In the genomic region with DNA sequence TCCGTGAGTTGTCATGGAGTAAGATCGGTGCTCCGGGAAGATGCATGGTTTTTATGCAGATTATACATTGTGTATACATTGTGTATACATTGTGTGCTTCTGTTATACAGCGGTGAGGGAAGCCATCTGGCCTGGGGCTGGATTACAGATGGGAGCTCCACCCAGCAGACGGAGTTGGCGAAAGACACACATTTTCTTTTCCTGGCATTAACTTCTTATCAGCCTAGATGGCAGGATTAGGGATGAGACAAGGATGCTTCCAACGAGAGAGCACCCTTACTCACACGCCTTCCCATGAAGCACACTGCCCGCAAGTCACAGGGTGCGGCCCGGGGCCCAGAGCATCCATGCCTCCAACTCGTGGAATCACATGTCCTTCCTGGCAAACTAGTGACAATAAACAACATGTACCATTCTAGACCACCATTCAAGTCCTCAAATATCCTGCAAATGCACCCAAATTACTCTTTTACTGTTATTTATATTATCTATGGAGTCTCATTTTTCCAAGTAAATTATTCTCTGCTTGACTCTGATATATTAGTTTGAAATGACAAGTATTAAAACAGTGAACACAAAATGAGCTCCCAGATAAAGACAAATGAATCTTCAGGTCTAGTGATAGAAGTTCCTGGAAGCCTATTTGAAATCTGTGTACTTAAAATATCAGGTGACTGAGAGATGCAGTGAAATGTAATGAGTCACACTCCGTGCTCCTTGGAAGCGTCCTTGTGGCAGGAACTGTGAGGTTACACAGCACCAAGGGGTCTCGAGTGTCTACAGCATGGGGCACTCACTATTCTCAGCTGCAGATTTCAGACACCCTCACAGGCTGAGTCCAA, we compare ENCODE assay signal across 32 cellular contexts. TPM values are rescaled to one million over a fixed set of nuclear protein-coding genes. Genes with fewer than 3 reads are reported as not detected.
DNase-seq lines count a peak whose midpoint lies in the region; ATAC-seq, FAIRE-seq and TF ChIP-seq lines count a peak whose summit lies in the region.
"Had no signal": no experiment of that assay in that cellular context is flagged by ENCODE, and none has a peak within 500 bp of the region (broad histone marks: within the 10 kb centered on the region; RNA-seq: fewer than 3 reads in every experiment).

No MANE protein-coding gene starts in this region.

- H3K79me2 ChIP-seq in mammary epithelial cell (ENCODE audit: insufficient read depth, low read length), result no peaks in the 10 kb centered on the region

- no peak overlapping the region for H3K27ac ChIP-seq in mammary epithelial cell (ENCODE audit: insufficient read depth, low read depth, low read length)
- H3K27ac ChIP-seq in RWPE2 (ENCODE audit: poor library complexity, severe bottlenecking), result no peak overlapping the region
- H3K27ac ChIP-seq: BLaER1 treated with 17β-estradiol and CSF1 and Interleukin-3, amounts not matched to agents 10 nM and 100 nM; breast epithelium; coronary artery; SJSA1; tibial nerve had no signal

- peak; percentile 5 for DNase-seq in MCF 10A (ENCODE audit: unreplicated experiment)
- no peak for DNase-seq in mammary epithelial cell
- no peak for DNase-seq in RWPE2 (ENCODE audit: low spot score)
- DNase-seq in left kidney (ENCODE audit: low read depth, low spot score), result peak; percentile 50
- DNase-seq in urothelium cell line (ENCODE audit: low spot score), result peak; percentile 26
- no peak for DNase-seq in activated effector memory CD4-positive, alpha-beta T cell treated with Interleukin-2 at 50 U/mL for 16 hours
- DNase-seq in frontal cortex (ENCODE audit: low spot score in 2 of 2), result no peak
- DNase-seq: activated CD4-positive, alpha-beta memory T cell treated with anti-CD3 and anti-CD28 coated beads, Interleukin-2, amount 10 ng/mL, durations not matched to agents 7 days and 5 days; amygdala; effector memory CD4-positive, alpha-beta T cell; Kasumi-1; kidney glomerular epithelial cell; naive B cell; NCI-H1048; NCI-H187; NCI-H526; occipital lobe; small intestine; stimulated activated CD4-positive, alpha-beta T cell treated with anti-CD3 and anti-CD28 coated beads, Interleukin-1b, Interleukin-23, amount 100 ng/mL, for 48 hours; T-helper 1 cell had no signal

- dilution Hi-C loops in mammary epithelial cell (cut with HindIII; ENCODE audit: low sequenced_read_pairs), result no loop called here

- H3K9me3 ChIP-seq in mammary epithelial cell (replicated peaks; ENCODE audit: insufficient read depth, low read length) (peaks cover 2% of the 10 kb centered on the region), RWPE2 (ENCODE audit: severe bottlenecking) (no peaks in the 10 kb centered on the region)
- H3K9me3 ChIP-seq: BLaER1 treated with 17β-estradiol and CSF1 and Interleukin-3, amounts not matched to agents 10 nM and 100 nM; breast epithelium; SJSA1; tibial nerve had no signal

- H3K9ac ChIP-seq in mammary epithelial cell (ENCODE audit: insufficient read depth, low read length), result no peak overlapping the region
- H3K9ac ChIP-seq: BLaER1 treated with 17β-estradiol and CSF1 and Interleukin-3, amounts not matched to agents 10 nM and 100 nM had no signal

- no peaks in the 10 kb centered on the region for H4K20me1 ChIP-seq in mammary epithelial cell (ENCODE audit: insufficient read depth, low read length)
- H4K20me1 ChIP-seq: BLaER1 treated with 17β-estradiol and CSF1 and Interleukin-3, amounts not matched to agents 10 nM and 100 nM had no signal

- H3K36me3 ChIP-seq in mammary epithelial cell (ENCODE audit: insufficient read depth, low read length) (no peaks in the 10 kb centered on the region), RWPE2 (ENCODE audit: low read depth) (no peaks in the 10 kb centered on the region)
- H3K36me3 ChIP-seq: BLaER1 treated with 17β-estradiol and CSF1 and Interleukin-3, amounts not matched to agents 10 nM and 100 nM; breast epithelium; SJSA1; tibial nerve had no signal

- BruUV-seq in MCF 10A (replicated peaks; lab: Mats Ljungman, UMichigan) (no TSS peak), mammary epithelial cell (replicated peaks; lab: Mats Ljungman, UMichigan) (no TSS peak)

- H3K9me3 Mint-ChIP-seq in MCF 10A (ENCODE audit: unreplicated experiment), result no peaks in the 10 kb centered on the region
- H3K9me3 Mint-ChIP-seq: activated CD4-positive, alpha-beta memory T cell treated with anti-CD3 and anti-CD28 coated beads, Interleukin-2, amount 10 ng/mL, durations not matched to agents 7 days and 5 days; activated naive CD4-positive, alpha-beta T cell treated with anti-CD3 and anti-CD28 coated beads, Interleukin-2, amount 50 U/mL, for 24 hours; activated T-helper 17 cell treated with anti-CD3 and anti-CD28 coated beads, Interleukin-2, amount 50 U/mL, for 72 hours; memory B cell; naive B cell had no signal

- H3K27me3 ChIP-seq in mammary epithelial cell (ENCODE audit: insufficient read depth, low read length) (no peaks in the 10 kb centered on the region), RWPE2 (ENCODE audit: insufficient read depth, poor library complexity, severe bottlenecking) (no peaks in the 10 kb centered on the region)
- H3K27me3 ChIP-seq: BLaER1 treated with 17β-estradiol and CSF1 and Interleukin-3, amounts not matched to agents 10 nM and 100 nM had no signal

- ATAC-seq in RWPE2 (ENCODE audit: low read depth) (peak; percentile 24; the same call in 2 of the 3 replicates), HG02938 (IDR thresholded peaks at IDR 0.05; ENCODE audit: unreplicated experiment) (no peak)
- ATAC-seq: activated T-helper 17 cell treated with anti-CD3 and anti-CD28 coated beads, Interleukin-2, amount 50 U/mL, for 72 hours; HepG2 had no signal

- H2AFZ ChIP-seq in mammary epithelial cell (ENCODE audit: low read depth, low read length), result no peak overlapping the region

- CTCF ChIA-PET in MCF 10A (lab: Yijun Ruan, JAX) (interaction anchor here (0.6 to 1.6 kb wide), 4 partner anchors 11 to 1680 kb away, joined by 3 to 10 read pairs (median 4); no protein-coding TSS in a partner anchor), mammary epithelial cell (lab: Charles Lee; ENCODE audit: low non-redundant PET) (interaction anchor here (0.6 kb wide), 1 partner anchor 152 kb away, joined by 5 read pairs; no protein-coding TSS in a partner anchor)

- WGBS in mammary epithelial cell (ENCODE audit: low coverage, missing lambda C conversion rate), result 53% methylated on average over 14 of the region's 15 CpGs

- intact Hi-C loops in MCF 10A (cut with micrococcal nuclease), result loop anchor here (10.0 kb wide), 1 partner anchor 1616 kb away; no protein-coding TSS in a partner anchor
- intact Hi-C loops in mammary epithelial cell (cut with micrococcal nuclease), result no loop called here

- H3K4me1 ChIP-seq in mammary epithelial cell (ENCODE audit: insufficient read depth, low read length) (peaks cover 11% of the 10 kb centered on the region), RWPE2 (ENCODE audit: insufficient read depth, poor library complexity, severe bottlenecking) (no peaks in the 10 kb centered on the region)
- H3K4me1 ChIP-seq: breast epithelium, Caco-2, SJSA1 had no signal

- peaks cover 20% of the 10 kb centered on the region for H3K27me3 Mint-ChIP-seq in MCF 10A (ENCODE audit: insufficient read depth, unreplicated experiment)
- H3K27me3 Mint-ChIP-seq: activated CD4-positive, alpha-beta memory T cell treated with anti-CD3 and anti-CD28 coated beads, Interleukin-2, amount 10 ng/mL, durations not matched to agents 7 days and 5 days had no signal

- H3K27ac Mint-ChIP-seq in MCF 10A (ENCODE audit: low read depth, unreplicated experiment), result no peak overlapping the region
- H3K27ac Mint-ChIP-seq: activated CD4-positive, alpha-beta memory T cell treated with anti-CD3 and anti-CD28 coated beads, Interleukin-2, amount 10 ng/mL, durations not matched to agents 7 days and 5 days; activated naive CD4-positive, alpha-beta T cell treated with anti-CD3 and anti-CD28 coated beads, Interleukin-2, amount 50 U/mL, for 24 hours; activated T-helper 17 cell treated with anti-CD3 and anti-CD28 coated beads, Interleukin-2, amount 50 U/mL, for 72 hours; memory B cell had no signal

- no peak overlapping the region for H3K4me3 Mint-ChIP-seq in MCF 10A (ENCODE audit: unreplicated experiment)
- H3K4me3 Mint-ChIP-seq: activated CD4-positive, alpha-beta memory T cell treated with anti-CD3 and anti-CD28 coated beads, Interleukin-2, amount 10 ng/mL, durations not matched to agents 7 days and 5 days; activated naive CD4-positive, alpha-beta T cell treated with anti-CD3 and anti-CD28 coated beads, Interleukin-2, amount 50 U/mL, for 24 hours; activated T-helper 17 cell treated with anti-CD3 and anti-CD28 coated beads, Interleukin-2, amount 50 U/mL, for 72 hours; memory B cell; naive B cell had no signal

- no peak overlapping the region for H3K4me2 ChIP-seq in mammary epithelial cell (ENCODE audit: insufficient read depth, low read depth, low read length)
- H3K4me2 ChIP-seq: BLaER1 treated with 17β-estradiol and CSF1 and Interleukin-3, amounts not matched to agents 10 nM and 100 nM had no signal

- H3K4me1 Mint-ChIP-seq in MCF 10A (ENCODE audit: insufficient read depth, unreplicated experiment), result no peaks in the 10 kb centered on the region
- H3K4me1 Mint-ChIP-seq: activated naive CD4-positive, alpha-beta T cell treated with anti-CD3 and anti-CD28 coated beads, Interleukin-2, amount 50 U/mL, for 24 hours; activated T-helper 17 cell treated with anti-CD3 and anti-CD28 coated beads, Interleukin-2, amount 50 U/mL, for 72 hours had no signal

- FAIRE-seq in urothelium cell line (lab: Jason Lieb, UNC) (no peak), frontal cortex (lab: Jason Lieb, UNC) (no peak)
- FAIRE-seq: HepG2, RCC 7860, small intestine had no signal

- H3K36me3 Mint-ChIP-seq in MCF 10A (ENCODE audit: insufficient read depth, unreplicated experiment), result no peaks in the 10 kb centered on the region
- H3K36me3 Mint-ChIP-seq: activated naive CD4-positive, alpha-beta T cell treated with anti-CD3 and anti-CD28 coated beads, Interleukin-2, amount 50 U/mL, for 24 hours; memory B cell; naive B cell had no signal

- POLR2A ChIA-PET in MCF 10A (lab: Yijun Ruan, JAX), result interaction anchor here (1.3 kb wide), 1 partner anchor 29 kb away, joined by 3 read pairs; no protein-coding TSS in a partner anchor

- H3K4me3 ChIP-seq in mammary epithelial cell (replicated peaks in 1 of 3; ENCODE audit: insufficient read depth in 1 of 3, low read depth in 2 of 3, low read length in 3 of 3), result no peak overlapping the region
- no peak overlapping the region for H3K4me3 ChIP-seq in RWPE2 (ENCODE audit: severe bottlenecking)
- H3K4me3 ChIP-seq: BLaER1 treated with 17β-estradiol and CSF1 and Interleukin-3, amounts not matched to agents 10 nM and 100 nM; breast epithelium; coronary artery; SJSA1; tibial nerve had no signal

- in situ Hi-C loops in mammary epithelial cell (cut with MboI; ENCODE audit: low sequenced_read_pairs in 2 of 2), result loop anchor here in 1 of 2 donors (10.0 kb wide), 1 partner anchor 1686 kb away; no protein-coding TSS in a partner anchor

- TF ChIP-seq CTCF in MCF 10A (IDR thresholded peaks at IDR 0.05; ENCODE audit: unreplicated experiment), result no peak
- TF ChIP-seq CTCF in mammary epithelial cell (conservative IDR thresholded peaks at IDR 0.05 in 1 of 2, IDR thresholded peaks at IDR 0.05 in 1 of 2; ENCODE audit: extremely low read depth in 1 of 2, insufficient read depth in 1 of 2, low read depth in 1 of 2, low read length in 2 of 2), result no peak
- TF ChIP-seq CTCF in RWPE2 (IDR thresholded peaks at IDR 0.05; ENCODE audit: poor library complexity, severe bottlenecking), result no peak

RNA-seq across cellular contexts. Expression of a gene that starts 29.8 kb away (rescaled TPM):
- total RNA-seq in MCF 10A (2022) (34.9 and 35.5 TPM in 2 replicates), mammary epithelial cell (10 to 100 TPM; 33.7 to 36.5 TPM), frontal cortex (53.4 TPM)
- 42.4 TPM for polyA plus RNA-seq in mammary epithelial cell
- polyA minus RNA-seq in mammary epithelial cell, result 63.3 TPM

Comparison
In these comparisons a context has a peak if more than half of its experiments do, and no peak if none do; other contexts are left out.
1. DNase-seq: peak in MCF 10A (single experiment), left kidney (single experiment) and urothelium cell line (single experiment); none in mammary epithelial cell (single experiment), RWPE2 (single experiment), activated effector memory CD4-positive, alpha-beta T cell treated with Interleukin-2 at 50 U/mL for 16 hours (single experiment) and frontal cortex (0 of 2).